Comparison of ENCODE assay signal across 10 cellular contexts in the genomic region with DNA sequence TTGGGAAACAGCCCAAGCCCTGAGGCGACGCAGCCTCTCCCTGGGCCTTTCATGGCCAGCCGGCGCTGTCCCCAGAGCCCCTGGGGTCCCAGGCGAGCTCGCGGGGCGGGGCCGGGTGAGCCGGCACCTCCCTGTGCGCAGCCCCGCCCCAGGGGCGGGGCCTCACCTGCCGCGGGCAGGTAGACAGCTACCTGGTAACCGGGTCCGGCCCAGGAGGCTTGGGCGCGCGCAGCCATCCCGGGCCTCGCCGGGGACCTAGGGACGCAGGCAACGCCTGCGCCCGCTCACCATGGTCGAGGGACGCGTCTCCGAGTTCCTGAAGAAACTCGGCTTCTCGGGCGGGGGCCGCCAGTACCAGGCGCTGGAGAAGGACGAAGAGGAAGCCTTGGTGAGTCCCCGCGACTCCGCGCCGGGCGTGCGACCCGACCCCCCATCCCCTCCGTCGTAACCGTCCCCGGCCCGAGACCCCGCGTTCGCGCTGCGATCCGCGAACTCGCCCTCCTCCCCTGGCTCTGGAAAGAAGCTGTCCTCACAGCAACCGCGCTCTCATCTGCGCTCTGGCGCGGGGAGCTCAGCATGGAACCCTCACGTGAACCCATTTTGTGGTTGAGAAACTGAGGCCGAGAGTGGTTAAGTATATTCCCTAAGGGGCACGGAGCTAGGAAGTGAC. TPM values are rescaled to one million over a fixed set of nuclear protein-coding genes. Genes with fewer than 3 reads are reported as not detected.
DNase-seq lines count a peak whose midpoint lies in the region; TF ChIP-seq lines count a peak whose summit lies in the region.
"Had no signal": no experiment of that assay in that cellular context is flagged by ENCODE, and none has a peak within 500 bp of the region (broad histone marks: within the 10 kb centered on the region; RNA-seq: fewer than 3 reads in every experiment).

Gene ATP2C2, plus strand, starts transcription at position 212 of the 670 bp plus-strand sequence. Its CDS starts 78 bp downstream, at position 290.

- no peak within 1 kb of the TSS for H3K27ac Mint-ChIP-seq in chondrocyte (ENCODE audit: unreplicated experiment)
- no peak within 1 kb of the TSS for H3K27ac Mint-ChIP-seq in activated CD4-positive, alpha-beta memory T cell treated with anti-CD3 and anti-CD28 coated beads for 36 hours
- H3K27ac Mint-ChIP-seq: immature natural killer cell had no signal

- no peak within 1 kb of the TSS for H3K4me3 ChIP-seq in BLaER1 treated with 17β-estradiol and CSF1 and Interleukin-3, amounts not matched to agents 10 nM and 100 nM
- H3K4me3 ChIP-seq in LNCaP clone FGC (ENCODE audit: low read depth, low read length) (peak within 1 kb of the TSS; percentile 68), mononuclear cell (ENCODE audit: low read length) (peak within 1 kb of the TSS; percentile 19)

- H3K9me3 ChIP-seq in BLaER1 treated with 17β-estradiol and CSF1 and Interleukin-3, amounts not matched to agents 10 nM and 100 nM (replicated peaks in 1 of 11) = no peaks in the 10 kb centered on the region
- no peaks in the 10 kb centered on the region for H3K9me3 ChIP-seq in mononuclear cell (ENCODE audit: low read depth, low read length)

- H3K27me3 Mint-ChIP-seq in chondrocyte (ENCODE audit: low read depth) = peaks cover 66% of the 10 kb centered on the region
- peaks cover 39% of the 10 kb centered on the region for H3K27me3 Mint-ChIP-seq in activated CD4-positive, alpha-beta memory T cell treated with anti-CD3 and anti-CD28 coated beads for 36 hours

- intact Hi-C loops in activated CD4-positive, alpha-beta memory T cell treated with anti-CD3 and anti-CD28 coated beads for 36 hours (cut with micrococcal nuclease) = no loop called here

- H3K4me2 ChIP-seq in BLaER1 treated with 17β-estradiol and CSF1 and Interleukin-3, amounts not matched to agents 10 nM and 100 nM = peak within 1 kb of the TSS in 7 of 11 experiments; percentile 12 to 51 (median 33); a peak in 11 of 22 replicates

- no peaks in the 10 kb centered on the region; a peak in 1 of 22 replicates for H4K20me1 ChIP-seq in BLaER1 treated with 17β-estradiol and CSF1 and Interleukin-3, amounts not matched to agents 10 nM and 100 nM

- no peak for DNase-seq in LNCaP clone FGC (ENCODE audit: low read depth)
- DNase-seq in chondrocyte (ENCODE audit: low spot score) = no peak
- DNase-seq in NCI-H1930 (lab: John Stamatoyannopoulos, UW) = no peak
- no peak for DNase-seq in activated CD4-positive, alpha-beta memory T cell treated with anti-CD3 and anti-CD28 coated beads for 36 hours
- DNase-seq in KG1 (lab: John Stamatoyannopoulos, UW) = no peak
- DNase-seq in hepatic stellate cell (ENCODE audit: low spot score) = no peak
- DNase-seq: immature natural killer cell had no signal

- H3K4me1 ChIP-seq in BLaER1 treated with 17β-estradiol and CSF1 and Interleukin-3, amounts not matched to agents 10 nM and 100 nM = peaks cover 8 to 83% (median 52%) of the 10 kb centered on the region in 10 experiments; a peak in 19 of 20 replicates
- peaks cover 10% of the 10 kb centered on the region for H3K4me1 ChIP-seq in mononuclear cell (ENCODE audit: insufficient read depth, low read length)

- no peak within 1 kb of the TSS for H3K27ac ChIP-seq in BLaER1 treated with 17β-estradiol and CSF1 and Interleukin-3, amounts not matched to agents 10 nM and 100 nM

- no peaks in the 10 kb centered on the region for H3K36me3 Mint-ChIP-seq in chondrocyte (ENCODE audit: low read depth)
- H3K36me3 Mint-ChIP-seq in activated CD4-positive, alpha-beta memory T cell treated with anti-CD3 and anti-CD28 coated beads for 36 hours = no peaks in the 10 kb centered on the region
- H3K36me3 Mint-ChIP-seq: immature natural killer cell had no signal

- POLR2A ChIA-PET in activated CD4-positive, alpha-beta memory T cell treated with anti-CD3 and anti-CD28 coated beads for 36 hours (lab: Charles Lee) = no interaction called here

- H3K9me3 Mint-ChIP-seq in chondrocyte (ENCODE audit: low read depth) = no peaks in the 10 kb centered on the region
- no peaks in the 10 kb centered on the region for H3K9me3 Mint-ChIP-seq in activated CD4-positive, alpha-beta memory T cell treated with anti-CD3 and anti-CD28 coated beads for 36 hours
- H3K9me3 Mint-ChIP-seq: immature natural killer cell had no signal

- H3K9ac ChIP-seq in BLaER1 treated with 17β-estradiol and CSF1 and Interleukin-3, amounts not matched to agents 10 nM and 100 nM = no peak within 1 kb of the TSS

- no peak for TF ChIP-seq CTCF in LNCaP clone FGC (IDR thresholded peaks at IDR 0.05; ENCODE audit: control insufficient read depth, extremely low read depth, insufficient read depth)
- no peak for TF ChIP-seq CTCF in chondrocyte (IDR thresholded peaks at IDR 0.05)

- CTCF ChIA-PET in activated CD4-positive, alpha-beta memory T cell treated with anti-CD3 and anti-CD28 coated beads for 36 hours (lab: Charles Lee) = interaction anchor here (0.6 to 1.0 kb wide), 2 partner anchors 92 to 414 kb away, joined by 3 to 4 read pairs; no protein-coding TSS in a partner anchor

- H3K36me3 ChIP-seq in BLaER1 treated with 17β-estradiol and CSF1 and Interleukin-3, amounts not matched to agents 10 nM and 100 nM = no peaks in the 10 kb centered on the region

- peak within 1 kb of the TSS; percentile 53 for H3K4me3 Mint-ChIP-seq in chondrocyte (ENCODE audit: unreplicated experiment)
- no peak within 1 kb of the TSS for H3K4me3 Mint-ChIP-seq in activated CD4-positive, alpha-beta memory T cell treated with anti-CD3 and anti-CD28 coated beads for 36 hours
- H3K4me3 Mint-ChIP-seq: immature natural killer cell had no signal

- H3K4me1 Mint-ChIP-seq in chondrocyte (ENCODE audit: low read depth) = peaks cover 4% of the 10 kb centered on the region
- peaks cover 14% of the 10 kb centered on the region for H3K4me1 Mint-ChIP-seq in activated CD4-positive, alpha-beta memory T cell treated with anti-CD3 and anti-CD28 coated beads for 36 hours (ENCODE audit: low read depth)

- peaks cover 26 to 42% (median 38%) of the 10 kb centered on the region in 11 experiments for H3K27me3 ChIP-seq in BLaER1 treated with 17β-estradiol and CSF1 and Interleukin-3, amounts not matched to agents 10 nM and 100 nM
- peaks cover 34% of the 10 kb centered on the region for H3K27me3 ChIP-seq in mononuclear cell (ENCODE audit: insufficient read depth, low read length)

RNA-seq across cellular contexts. Expression of gene ATP2C2, which starts in this region (rescaled TPM):
- total RNA-seq in chondrocyte (not detected in 3 replicates), mononuclear cell (not detected)
- not detected for total RNA-seq in activated CD4-positive, alpha-beta memory T cell treated with anti-CD3 and anti-CD28 coated beads for 36 hours
- total RNA-seq: Daoy had no signal

Comparison
In these comparisons a context has a peak if more than half of its experiments do, and no peak if none do; other contexts are left out.
1. H3K4me3 ChIP-seq: peak in LNCaP clone FGC (single experiment) and mononuclear cell (single experiment); none in BLaER1 treated with 17β-estradiol and CSF1 and Interleukin-3, amounts not matched to agents 10 nM and 100 nM (0 of 10).